ENCODE assay signal across 10 cellular contexts in genomic region chr22:46846154-46846831, GRCh38.
DNase-seq lines count a peak whose midpoint lies in the region; TF ChIP-seq lines count a peak whose summit lies in the region.
"Had no signal": no experiment of that assay in that cellular context is flagged by ENCODE, and none has a peak within 500 bp of the region (broad histone marks: within the 10 kb centered on the region; RNA-seq: fewer than 3 reads in every experiment).

No MANE protein-coding gene starts in this region.

- intact Hi-C loops in stomach (cut with DNase I; ENCODE audit: low total_unique reads), result no loop called here

- no peak for TF ChIP-seq POLR2A in stomach (IDR thresholded peaks at IDR 0.05)

- H3K36me3 ChIP-seq in stomach, result peaks cover 0 to 26% (median 19%) of the 10 kb centered on the region in 4 donors

- 82 to 89% (median 87%) methylated on average over 16 of the region's 16 CpGs for WGBS in stomach, 5 donors

- no peak for TF ChIP-seq CTCF in epithelial cell of esophagus (IDR thresholded peaks at IDR 0.05; ENCODE audit: insufficient read depth, low read depth, low read length, missing control alignments)
- no peak for TF ChIP-seq CTCF in stomach (IDR thresholded peaks at IDR 0.05)

- no peak overlapping the region for H3K4me3 ChIP-seq in epithelial cell of esophagus (ENCODE audit: low read length)
- no peak overlapping the region for H3K4me3 ChIP-seq in stomach

- no peak overlapping the region for H3K27ac ChIP-seq in stomach
- H3K27ac ChIP-seq: psoas muscle had no signal

- H3K27me3 ChIP-seq in stomach, result no peaks in the 10 kb centered on the region
- H3K27me3 ChIP-seq: esophagus squamous epithelium had no signal

- DNase-seq in activated T-cell treated with anti-CD3 and anti-CD28 coated beads for 24 hours (ENCODE audit: low read depth), result peak; percentile 3
- DNase-seq in activated T-cell treated with anti-CD3 and anti-CD28 coated beads, Interleukin-2, amount 50 U/mL, for 1 hour, result no peak
- peak; percentile 7 to 12 for DNase-seq in activated CD4-positive, alpha-beta T cell treated with anti-CD3 and anti-CD28 coated beads, Interleukin-2, amount 50 U/mL, for 48 hours
- peak; percentile 91 for DNase-seq in epithelial cell of esophagus (ENCODE audit: low read depth)
- peak; percentile 9 for DNase-seq in stimulated activated CD4-positive, alpha-beta T cell treated with anti-CD3 and anti-CD28 coated beads, Interleukin-2, amount 100 ng/mL, for 4 hours (ENCODE audit: low read depth)
- no peak for DNase-seq in stomach
- no peak for DNase-seq in RKO (ENCODE audit: low spot score)
- no peak for DNase-seq in globus pallidus (ENCODE audit: low spot score)
- DNase-seq: esophagus squamous epithelium, psoas muscle had no signal

- H3K9me3 ChIP-seq in stomach, result no peaks in the 10 kb centered on the region
- H3K9me3 ChIP-seq: esophagus squamous epithelium, psoas muscle had no signal

- H3K4me1 ChIP-seq in stomach, result peaks cover 0 to 28% (median 9%) of the 10 kb centered on the region in 4 donors

- no peak for TF ChIP-seq EP300 in stomach (IDR thresholded peaks at IDR 0.05)

Comparison
In these comparisons a context has a peak if more than half of its experiments do, and no peak if none do; other contexts are left out.
1. DNase-seq: peak in activated T-cell treated with anti-CD3 and anti-CD28 coated beads for 24 hours (single experiment), activated CD4-positive, alpha-beta T cell treated with anti-CD3 and anti-CD28 coated beads, Interleukin-2, amount 50 U/mL, for 48 hours (2 of 2), epithelial cell of esophagus (single experiment) and stimulated activated CD4-positive, alpha-beta T cell treated with anti-CD3 and anti-CD28 coated beads, Interleukin-2, amount 100 ng/mL, for 4 hours (single experiment); none in activated T-cell treated with anti-CD3 and anti-CD28 coated beads, Interleukin-2, amount 50 U/mL, for 1 hour (single experiment), stomach (single experiment), RKO (single experiment) and globus pallidus (single experiment).